ENCODE assay signal across 8 cellular contexts in genomic region chr5:161547573-161548471, GRCh38. TPM values are rescaled to one million over a fixed set of nuclear protein-coding genes. Genes with fewer than 3 reads are reported as not detected.
A peak's percentile ranks its signal among the peaks of the same experiment; 100 is the strongest.
DNase-seq lines count a peak whose midpoint lies in the region; ATAC-seq, FAIRE-seq and TF ChIP-seq lines count a peak whose summit lies in the region.

No MANE protein-coding gene starts in this region.

- H3K27ac ChIP-seq in KMS-11 (no peak overlapping the region), ectodermal cell (ENCODE audit: insufficient read depth, low read depth, low read length, poor library complexity, severe bottlenecking) (no peak overlapping the region), neural progenitor cell (no peak overlapping the region)

- 0 to 1% methylated on average over 67 to 72 of the region's 73 CpGs for WGBS in ectodermal cell, 2 experiments

- H3K9me3 Mint-ChIP-seq in neural progenitor cell, result peaks cover 7% of the 10 kb centered on the region

- H3K27ac Mint-ChIP-seq in neural progenitor cell, result no peak overlapping the region

- TF ChIP-seq CTCF in D721Med (IDR thresholded peaks at IDR 0.05; ENCODE audit: insufficient read depth, missing control alignments) (no peak), KMS-11 (conservative IDR thresholded peaks at IDR 0.05; ENCODE audit: low read depth, low read length) (no peak), neural progenitor cell (IDR thresholded peaks at IDR 0.05) (no peak)

- H2AFZ ChIP-seq in KMS-11 (ENCODE audit: low read depth), result peak overlapping the region; percentile 81
- peak overlapping the region; percentile 78 for H2AFZ ChIP-seq in neural progenitor cell (replicated peaks)

- H3K9ac ChIP-seq in KMS-11 (peak overlapping the region; percentile 41; the same call in 1 of the 2 replicates), neural progenitor cell (no peak overlapping the region)

- H3F3A ChIP-seq in neural progenitor cell (ENCODE audit: low read depth), result peaks cover 13% of the 10 kb centered on the region

- peak; percentile 17 for DNase-seq in D721Med (ENCODE audit: insufficient read length, low spot score)
- DNase-seq in neural progenitor cell (ENCODE audit: low spot score), result peak; percentile 48
- no peak for DNase-seq in HTR-8/SVneo (ENCODE audit: insufficient read length, low spot score)
- no peak for DNase-seq in activated CD8-positive, alpha-beta memory T cell treated with anti-CD3 and anti-CD28 coated beads, Interleukin-2, amount 50 U/mL, for 4 hours

- FAIRE-seq in D721Med (lab: Jason Lieb, UNC) (no peak), HTR-8/SVneo (lab: Jason Lieb, UNC) (no peak)

- H4K20me1 ChIP-seq in KMS-11 (ENCODE audit: insufficient read depth), result no peaks in the 10 kb centered on the region
- H4K20me1 ChIP-seq in neural progenitor cell (ENCODE audit: low read depth), result peaks cover 4% of the 10 kb centered on the region

- ATAC-seq in HG02571 (IDR thresholded peaks at IDR 0.05; ENCODE audit: unreplicated experiment), result no peak
- ATAC-seq in GM21528 (IDR thresholded peaks at IDR 0.05; ENCODE audit: low FRiP score, unreplicated experiment), result no peak

- H3K36me3 Mint-ChIP-seq in neural progenitor cell, result no peaks in the 10 kb centered on the region

- H3K4me1 Mint-ChIP-seq in neural progenitor cell, result peaks cover 21% of the 10 kb centered on the region

- no peak overlapping the region for H3K4me2 ChIP-seq in KMS-11
- H3K4me2 ChIP-seq in neural progenitor cell, result peak overlapping the region; percentile 100

- H3K27me3 Mint-ChIP-seq in neural progenitor cell (ENCODE audit: insufficient read depth, low read depth), result peaks cover 42% of the 10 kb centered on the region

- H3K27me3 ChIP-seq in KMS-11 (ENCODE audit: insufficient read depth, low read depth) (no peaks in the 10 kb centered on the region), ectodermal cell (ENCODE audit: control insufficient read depth, insufficient read depth, low read length, poor library complexity, severe bottlenecking) (peaks cover 59% of the 10 kb centered on the region), neural progenitor cell (peaks cover 86% of the 10 kb centered on the region)

- H3K4me3 ChIP-seq in KMS-11 (IDR thresholded peaks at IDR 0.05; ENCODE audit: insufficient read depth, low read depth, low read length), result no peak overlapping the region
- peak overlapping the region; percentile 43 for H3K4me3 ChIP-seq in ectodermal cell (ENCODE audit: insufficient read depth, low read depth, low read length)
- peak overlapping the region; percentile 79 for H3K4me3 ChIP-seq in neural progenitor cell

- H3K36me3 ChIP-seq in KMS-11 (ENCODE audit: insufficient read depth) (no peaks in the 10 kb centered on the region), ectodermal cell (ENCODE audit: control insufficient read depth, insufficient read depth, low read length) (no peaks in the 10 kb centered on the region), neural progenitor cell (no peaks in the 10 kb centered on the region)

- H3K9me3 ChIP-seq in ectodermal cell (ENCODE audit: control insufficient read depth, low read length), result no peaks in the 10 kb centered on the region
- H3K9me3 ChIP-seq in neural progenitor cell (ENCODE audit: low read depth), result no peaks in the 10 kb centered on the region

- H3K4me3 Mint-ChIP-seq in neural progenitor cell, result peak overlapping the region; percentile 93

- H3K79me2 ChIP-seq in KMS-11 (ENCODE audit: insufficient read depth, low read depth), result no peaks in the 10 kb centered on the region
- H3K79me2 ChIP-seq in neural progenitor cell (ENCODE audit: low read depth), result no peaks in the 10 kb centered on the region

- H3K4me1 ChIP-seq in KMS-11 (ENCODE audit: low read depth, poor library complexity, severe bottlenecking), result peaks cover 23% of the 10 kb centered on the region
- peaks cover 8% of the 10 kb centered on the region for H3K4me1 ChIP-seq in ectodermal cell (ENCODE audit: control insufficient read depth, insufficient read depth, low read length)
- peaks cover 7% of the 10 kb centered on the region for H3K4me1 ChIP-seq in neural progenitor cell

RNA-seq across cellular contexts. Expression of gene GABRB2, which starts 1.3 kb away (rescaled TPM):
- 0.67 TPM for polyA plus RNA-seq in ectodermal cell (2013, experiment 1 of 4)
- polyA plus RNA-seq in ectodermal cell (2013, experiment 2 of 4), result 0.59 TPM
- polyA plus RNA-seq in ectodermal cell (2013, experiment 3 of 4), result 0.59 TPM
- 0.57 TPM for polyA plus RNA-seq in ectodermal cell (2013, experiment 4 of 4)
- 0.53 and 0.58 TPM in 2 replicates for total RNA-seq in neural progenitor cell (ENCODE audit: low replicate concordance)

Comparison
In these comparisons a context has a peak if more than half of its experiments do, and no peak if none do; other contexts are left out.
1. DNase-seq: peak in D721Med (single experiment) and neural progenitor cell (single experiment); none in HTR-8/SVneo (single experiment) and activated CD8-positive, alpha-beta memory T cell treated with anti-CD3 and anti-CD28 coated beads, Interleukin-2, amount 50 U/mL, for 4 hours (single experiment).